In genomic region chr1:199116488-199116887, GRCh38 we compare ENCODE assay signal across 23 cellular contexts.
"Had no signal": no experiment of that assay in that cellular context is flagged by ENCODE, and none has a peak within 500 bp of the region (broad histone marks: within the 10 kb centered on the region; RNA-seq: fewer than 3 reads in every experiment).

No MANE protein-coding gene starts in this region.

- H2AFZ ChIP-seq: PC-9 had no signal

- H3K27ac ChIP-seq: PC-9, Peyer's patch, SJCRH30 had no signal

- ATAC-seq: Right ventricle myocardium inferior, SK-N-SH treated with all-trans-retinoic acid at 6 μM for 48 hours had no signal

- H3K4me2 ChIP-seq: PC-9 had no signal

- H3K27me3 ChIP-seq: MG63, Peyer's patch, SJCRH30 had no signal

- DNase-seq: Karpas-422, KBM-7, MG63, NCI-H1092, NCI-H1105 treated with DMSO at 0.1 percent for 48 hours, NCI-H1436, NCI-H187, NCI-H2029, NCI-H2081 treated with DMSO at 0.1 percent for 48 hours, NCI-H2171, NCI-H226, NCI-H446, NCI-H510A, NCI-H524 treated with DMSO at 0.1 percent for 48 hours, NCI-H69, NCI-H774, OCI-M1, PC-9, Peyer's patch, SHP77 treated with DMSO at 0.1 percent for 48 hours, SJCRH30 had no signal

- H3K9me3 ChIP-seq: MG63, Peyer's patch, SJCRH30 had no signal

- H3K4me3 ChIP-seq: MG63, PC-9, Peyer's patch, SJCRH30 had no signal

- H3K4me1 ChIP-seq: Peyer's patch, SJCRH30 had no signal

- H3K36me3 ChIP-seq: MG63, Peyer's patch, SJCRH30 had no signal
